Comparison of ENCODE assay signal across 23 cellular contexts in genomic region chr5:68848086-68848485, GRCh38.
A peak's percentile ranks its signal among the peaks of the same experiment; 100 is the strongest.
DNase-seq lines count a peak whose midpoint lies in the region; ATAC-seq and TF ChIP-seq lines count a peak whose summit lies in the region.
"Had no signal": no experiment of that assay in that cellular context is flagged by ENCODE, and none has a peak within 500 bp of the region (broad histone marks: within the 10 kb centered on the region; RNA-seq: fewer than 3 reads in every experiment).

No MANE protein-coding gene starts in this region.

- H3K9me3 ChIP-seq in RWPE2 (ENCODE audit: severe bottlenecking) (no peaks in the 10 kb centered on the region), smooth muscle cell (replicated peaks; ENCODE audit: low read depth) (no peaks in the 10 kb centered on the region), heart right ventricle (peaks cover 0 to 8% (median 0%) of the 10 kb centered on the region in 11 donors)
- H3K9me3 ChIP-seq: gastroesophageal sphincter, testis had no signal

- intact Hi-C loops in heart right ventricle (cut with DNase I) = no loop called here

- WGBS in smooth muscle cell (ENCODE audit: low lambda C conversion rate) = 53% methylated on average over 3 of the region's 3 CpGs
- 78 to 86% methylated on average over 3 of the region's 3 CpGs for WGBS in heart right ventricle, 2 donors

- H3K4me2 ChIP-seq in smooth muscle cell = peak overlapping the region; percentile 31

- peak; percentile 45; the same call in 2 of the 3 replicates for ATAC-seq in RWPE2 (ENCODE audit: low read depth)
- no peak for ATAC-seq in HG02623 (IDR thresholded peaks at IDR 0.05; ENCODE audit: unreplicated experiment)
- ATAC-seq in heart right ventricle = no peak
- ATAC-seq: gastroesophageal sphincter; stimulated activated naive B cell treated with anti-CD40 and anti-IgM and Interleukin-4, amounts not matched to agents 10 μg/mL and 1 μg/mL and 100 μg/mL, for 72 hours had no signal

- H3K27ac ChIP-seq in RWPE2 (ENCODE audit: poor library complexity, severe bottlenecking) = no peak overlapping the region
- H3K27ac ChIP-seq in smooth muscle cell (ENCODE audit: low read depth) = peak overlapping the region; percentile 76
- H3K27ac ChIP-seq in heart right ventricle = no peak overlapping the region
- H3K27ac ChIP-seq: gastroesophageal sphincter, testis had no signal

- H3K9ac ChIP-seq in smooth muscle cell (ENCODE audit: low read depth) = no peak overlapping the region

- no peaks in the 10 kb centered on the region for H3K79me2 ChIP-seq in smooth muscle cell (ENCODE audit: low read depth)

- H3F3A ChIP-seq in smooth muscle cell (ENCODE audit: low read depth) = no peaks in the 10 kb centered on the region

- H3K4me3 ChIP-seq in RWPE2 (ENCODE audit: severe bottlenecking) = no peak overlapping the region
- H3K4me3 ChIP-seq in fibroblast of mammary gland (ENCODE audit: control insufficient read depth, low read depth, low read length) = no peak overlapping the region
- no peak overlapping the region for H3K4me3 ChIP-seq in smooth muscle cell
- no peak overlapping the region for H3K4me3 ChIP-seq in heart right ventricle
- H3K4me3 ChIP-seq: gastroesophageal sphincter, lung, testis had no signal

- DNase-seq in GM04503 (ENCODE audit: low read depth) (peak; percentile 41), RWPE2 (ENCODE audit: low spot score) (no peak), fibroblast of mammary gland (ENCODE audit: low read depth) (peak; percentile 12), smooth muscle cell (lab: John Stamatoyannopoulos, UW; ENCODE audit: unreplicated experiment) (no peak), heart right ventricle (no peak), NOMO-1 treated with dmso at 0.1 percent for 144 hours (lab: John Stamatoyannopoulos, UW; ENCODE audit: unreplicated experiment) (no peak)
- DNase-seq: activated CD4-positive, alpha-beta T cell treated with anti-CD3 and anti-CD28 coated beads for 48 hours; activated naive CD4-positive, alpha-beta T cell treated with anti-CD3 and anti-CD28 coated beads for 36 hours; activated T-cell treated with anti-CD3 and anti-CD28 coated beads, Interleukin-2, amount 50 U/mL, for 48 hours; COR-L47; DND-41; H9; kidney; NCI-H1694 treated with DMSO at 0.1 percent for 48 hours; NCI-H774; SIG-M5; small intestine; stimulated activated naive B cell treated with anti-CD40 and anti-IgM and Interleukin-4, amounts not matched to agents 10 μg/mL and 1 μg/mL and 100 μg/mL, for 72 hours; T-helper 1 cell; testis had no signal

- H3K4me1 ChIP-seq in RWPE2 (ENCODE audit: insufficient read depth, poor library complexity, severe bottlenecking) (no peaks in the 10 kb centered on the region), smooth muscle cell (ENCODE audit: low read depth) (peaks cover 5% of the 10 kb centered on the region), heart right ventricle (peaks cover 0 to 19% (median 4%) of the 10 kb centered on the region in 9 donors)
- H3K4me1 ChIP-seq: gastroesophageal sphincter had no signal

- no peaks in the 10 kb centered on the region for H3K27me3 ChIP-seq in RWPE2 (ENCODE audit: insufficient read depth, poor library complexity, severe bottlenecking)
- H3K27me3 ChIP-seq in smooth muscle cell (ENCODE audit: low read depth) = no peaks in the 10 kb centered on the region
- no peaks in the 10 kb centered on the region for H3K27me3 ChIP-seq in heart right ventricle
- H3K27me3 ChIP-seq: gastroesophageal sphincter, testis had no signal

- no peak overlapping the region for H2AFZ ChIP-seq in smooth muscle cell (ENCODE audit: low read depth)

- H4K20me1 ChIP-seq in smooth muscle cell (ENCODE audit: low read depth) = no peaks in the 10 kb centered on the region

- TF ChIP-seq CTCF in RWPE2 (IDR thresholded peaks at IDR 0.05; ENCODE audit: poor library complexity, severe bottlenecking) (no peak), fibroblast of mammary gland (conservative IDR thresholded peaks at IDR 0.05; ENCODE audit: control insufficient read depth, insufficient read depth, low read depth, low read length) (no peak), smooth muscle cell (IDR thresholded peaks at IDR 0.05; ENCODE audit: borderline replicate concordance, insufficient read depth, poor library complexity, severe bottlenecking) (no peak), heart right ventricle (IDR thresholded peaks at IDR 0.05) (no peak)

- H3K36me3 ChIP-seq in RWPE2 (ENCODE audit: low read depth) = no peaks in the 10 kb centered on the region
- no peaks in the 10 kb centered on the region for H3K36me3 ChIP-seq in smooth muscle cell (ENCODE audit: low read depth)
- H3K36me3 ChIP-seq in heart right ventricle = no peaks in the 10 kb centered on the region
- H3K36me3 ChIP-seq: gastroesophageal sphincter had no signal

Comparison
In these comparisons a context has a peak if more than half of its experiments do, and no peak if none do; other contexts are left out.
1. DNase-seq: peak in GM04503 (single experiment) and fibroblast of mammary gland (single experiment); none in RWPE2 (single experiment), smooth muscle cell (single experiment), heart right ventricle (0 of 2) and NOMO-1 treated with dmso at 0.1 percent for 144 hours (single experiment).